ENCODE assay signal across 8 cellular contexts in genomic region chr12:75738486-75738885, GRCh38.
DNase-seq lines count a peak whose midpoint lies in the region; ATAC-seq and TF ChIP-seq lines count a peak whose summit lies in the region.

No MANE protein-coding gene starts in this region.

- TF ChIP-seq CTCF in cardiac muscle cell (IDR thresholded peaks at IDR 0.05; ENCODE audit: low read depth, low read length) = no peak
- no peak for TF ChIP-seq CTCF in Calu3 (IDR thresholded peaks at IDR 0.05; ENCODE audit: unreplicated experiment)

- no peaks in the 10 kb centered on the region for H3K36me3 ChIP-seq in cardiac muscle cell

- no peaks in the 10 kb centered on the region for H3K9me3 ChIP-seq in cardiac muscle cell (ENCODE audit: low read depth)

- peaks cover 3% of the 10 kb centered on the region for H3K9me3 Mint-ChIP-seq in Calu3 (ENCODE audit: low read depth, unreplicated experiment)

- no peak overlapping the region for H3K4me3 Mint-ChIP-seq in Calu3 (ENCODE audit: low read depth, unreplicated experiment)

- H3K27ac ChIP-seq in cardiac muscle cell = no peak overlapping the region

- H3K4me1 ChIP-seq in cardiac muscle cell (ENCODE audit: low read depth) = peaks cover 17% of the 10 kb centered on the region

- peak; percentile 13 to 24 for DNase-seq in cardiac muscle cell (ENCODE audit: low read depth in 1 of 2, low spot score in 1 of 2)
- DNase-seq in Right ventricle myocardium inferior (ENCODE audit: missing footprints) = no peak
- peak; percentile 50 for DNase-seq in amniotic epithelial cell (ENCODE audit: low read depth)
- no peak for DNase-seq in COLO668 (lab: John Stamatoyannopoulos, UW; ENCODE audit: unreplicated experiment)
- no peak for DNase-seq in Calu3
- no peak for DNase-seq in NCI-H1105 (lab: John Stamatoyannopoulos, UW)
- DNase-seq in NCI-H1105 treated with DMSO at 0.1 percent for 48 hours (lab: John Stamatoyannopoulos, UW) = no peak

- no TSS peak for BruUV-seq in Calu3 (replicated peaks; lab: Mats Ljungman, UMichigan)

- CTCF ChIA-PET in Calu3 (lab: Charles Lee) = interaction anchor here (0.5 kb wide), 1 partner anchor 722 kb away, joined by 5 read pairs; no protein-coding TSS in a partner anchor

- H3K27ac Mint-ChIP-seq in Calu3 (ENCODE audit: unreplicated experiment) = no peak overlapping the region

- no peak for ATAC-seq in Right ventricle myocardium inferior
- peak; percentile 91 for ATAC-seq in HG03354 (IDR thresholded peaks at IDR 0.05; ENCODE audit: poor library complexity, severe bottlenecking, unreplicated experiment)

- H3K27me3 ChIP-seq in cardiac muscle cell = no peaks in the 10 kb centered on the region

- peaks cover 39% of the 10 kb centered on the region for H3K4me1 Mint-ChIP-seq in Calu3 (ENCODE audit: low read depth, unreplicated experiment)

- H3K4me3 ChIP-seq in cardiac muscle cell = no peak overlapping the region

- H3K36me3 Mint-ChIP-seq in Calu3 (ENCODE audit: insufficient read depth, unreplicated experiment) = no peaks in the 10 kb centered on the region

- intact Hi-C loops in Right ventricle myocardium inferior (cut with DNase I) (no loop called here), Calu3 (cut with micrococcal nuclease; ENCODE audit: unreplicated experiment) (no loop called here)

- H3K27me3 Mint-ChIP-seq in Calu3 (ENCODE audit: unreplicated experiment) = no peaks in the 10 kb centered on the region

Comparison
In these comparisons a context has a peak if more than half of its experiments do, and no peak if none do; other contexts are left out.
1. DNase-seq: peak in cardiac muscle cell (2 of 2) and amniotic epithelial cell (single experiment); none in Right ventricle myocardium inferior (single experiment), COLO668 (single experiment), Calu3 (single experiment), NCI-H1105 (single experiment) and NCI-H1105 treated with DMSO at 0.1 percent for 48 hours (single experiment).